Comparison of ENCODE assay signal across 29 cellular contexts in the genomic region with DNA sequence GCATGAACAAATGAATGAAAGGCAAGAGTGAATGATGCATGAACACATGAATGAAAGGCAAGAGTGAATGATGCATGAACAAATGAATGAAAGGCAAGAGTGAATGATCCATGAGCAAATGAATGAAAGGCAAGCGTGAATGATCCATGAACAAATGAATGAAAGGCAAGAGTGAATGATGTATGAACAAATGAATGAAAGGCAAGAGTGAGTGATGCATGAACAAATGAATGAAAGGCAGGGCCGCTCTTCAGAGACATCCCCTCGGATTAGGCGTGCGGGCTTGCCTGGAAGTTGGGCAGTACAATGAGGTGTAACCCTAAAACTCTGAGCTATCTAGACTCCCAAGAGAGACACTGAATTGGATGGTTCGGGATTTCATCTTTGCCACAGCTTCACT. TPM values are rescaled to one million over a fixed set of nuclear protein-coding genes. Genes with fewer than 3 reads are reported as not detected.
DNase-seq lines count a peak whose midpoint lies in the region; ATAC-seq, FAIRE-seq and TF ChIP-seq lines count a peak whose summit lies in the region.
"Had no signal": no experiment of that assay in that cellular context is flagged by ENCODE, and none has a peak within 500 bp of the region (broad histone marks: within the 10 kb centered on the region; RNA-seq: fewer than 3 reads in every experiment).

No MANE protein-coding gene starts in this region.

- POLR2A ChIA-PET in naive thymus-derived CD4-positive, alpha-beta T cell (lab: Charles Lee) = interaction anchor here (1.2 kb wide), 1 partner anchor 72 kb away, joined by 3 read pairs; no protein-coding TSS in a partner anchor

- H3K4me1 Mint-ChIP-seq in stimulated activated naive CD8-positive, alpha-beta T cell treated with anti-CD3 and anti-CD28 coated beads, Interleukin-15, Interleukin-2, amounts not matched to agents 100 ng/mL and 50 ng/mL, for 24 hours (ENCODE audit: low read depth) = peaks cover 25% of the 10 kb centered on the region
- H3K4me1 Mint-ChIP-seq in stimulated activated naive CD8-positive, alpha-beta T cell treated with anti-CD3 and anti-CD28 coated beads, Interleukin-15, amount 100 ng/mL, for 72 hours = peaks cover 41% of the 10 kb centered on the region
- peaks cover 13% of the 10 kb centered on the region for H3K4me1 Mint-ChIP-seq in astrocyte (ENCODE audit: low read depth, unreplicated experiment)
- peaks cover 20 to 36% (median 30%) of the 10 kb centered on the region in 7 donors for H3K4me1 Mint-ChIP-seq in naive thymus-derived CD4-positive, alpha-beta T cell
- peaks cover 19% of the 10 kb centered on the region for H3K4me1 Mint-ChIP-seq in type B pancreatic cell (ENCODE audit: unreplicated experiment)

- 95 to 96% (median 95%) methylated on average over 6 of the region's 6 CpGs for WGBS in small intestine, 3 donors

- H3K4me3 Mint-ChIP-seq in stimulated activated naive CD8-positive, alpha-beta T cell treated with anti-CD3 and anti-CD28 coated beads, Interleukin-15, Interleukin-2, amounts not matched to agents 100 ng/mL and 50 ng/mL, for 24 hours = no peak overlapping the region
- no peak overlapping the region for H3K4me3 Mint-ChIP-seq in stimulated activated naive CD8-positive, alpha-beta T cell treated with anti-CD3 and anti-CD28 coated beads, Interleukin-15, amount 100 ng/mL, for 72 hours
- H3K4me3 Mint-ChIP-seq in astrocyte (ENCODE audit: unreplicated experiment) = no peak overlapping the region
- H3K4me3 Mint-ChIP-seq in naive thymus-derived CD4-positive, alpha-beta T cell = peak overlapping the region in 3 of 10 donors; percentile 23 to 35 (median 29)
- H3K4me3 Mint-ChIP-seq in type B pancreatic cell = peak overlapping the region; percentile 72

- peaks cover 5% of the 10 kb centered on the region for H3K36me3 Mint-ChIP-seq in stimulated activated naive CD8-positive, alpha-beta T cell treated with anti-CD3 and anti-CD28 coated beads, Interleukin-15, Interleukin-2, amounts not matched to agents 100 ng/mL and 50 ng/mL, for 24 hours (ENCODE audit: low read depth)
- H3K36me3 Mint-ChIP-seq in astrocyte (ENCODE audit: low read depth, unreplicated experiment) (peaks cover 3% of the 10 kb centered on the region), type B pancreatic cell (peaks cover 22% of the 10 kb centered on the region)
- peaks cover 0 to 8% (median 0%) of the 10 kb centered on the region in 5 donors for H3K36me3 Mint-ChIP-seq in naive thymus-derived CD4-positive, alpha-beta T cell

- CTCF ChIA-PET in naive thymus-derived CD4-positive, alpha-beta T cell (lab: Charles Lee) = no interaction called here

- DNase-seq in stimulated activated naive CD8-positive, alpha-beta T cell treated with anti-CD3 and anti-CD28 coated beads, Interleukin-15, amount 100 ng/mL, for 72 hours = no peak
- DNase-seq in astrocyte (ENCODE audit: low read depth) (no peak), type B pancreatic cell (ENCODE audit: extremely low spot score, unreplicated experiment) (no peak), NCI-H2196 (lab: John Stamatoyannopoulos, UW; ENCODE audit: unreplicated experiment) (no peak), small intestine (no peak), EL (no peak)
- DNase-seq in naive thymus-derived CD4-positive, alpha-beta T cell = no peak
- DNase-seq: activated CD4-positive, alpha-beta T cell treated with anti-CD3 and anti-CD28 coated beads for 4 hours; activated CD8-positive, alpha-beta memory T cell treated with anti-CD3 and anti-CD28 coated beads for 24 hours; activated naive CD4-positive, alpha-beta T cell; activated T-cell treated with anti-CD3 and anti-CD28 coated beads, Interleukin-2, amount 50 U/mL, for 1 hour; CD8-positive, alpha-beta T cell; colonic mucosa; foreskin melanocyte; GDM1; GOT3; mesendoderm; NCI-H1694; NCI-H2171 treated with DMSO at 0.1 percent for 48 hours; NCI-H526; stimulated activated CD4-positive, alpha-beta T cell treated with anti-CD3 and anti-CD28 coated beads, Interleukin-4, amount 100 ng/mL, for 1 hour; stimulated activated naive B cell treated with anti-CD40 and anti-IgM and Interleukin-4, amounts not matched to agents 10 μg/mL and 1 μg/mL and 100 μg/mL, for 72 hours had no signal

- no peaks in the 10 kb centered on the region for H3K9me3 ChIP-seq in astrocyte (ENCODE audit: insufficient read depth, low read depth, low read length)
- no peaks in the 10 kb centered on the region for H3K9me3 ChIP-seq in naive thymus-derived CD4-positive, alpha-beta T cell (ENCODE audit: control insufficient read depth in 2 of 3, low read length in 3 of 3)
- no peaks in the 10 kb centered on the region for H3K9me3 ChIP-seq in small intestine (ENCODE audit: control insufficient read depth, low read depth)
- H3K9me3 ChIP-seq: colonic mucosa, esophagus muscularis mucosa, SJSA1 had no signal

- no peak overlapping the region for H3K9ac ChIP-seq in astrocyte (ENCODE audit: low read length)
- H3K9ac ChIP-seq: KMS-11 had no signal

- H3K27me3 ChIP-seq in astrocyte (ENCODE audit: insufficient read depth, low read length) (no peaks in the 10 kb centered on the region), small intestine (ENCODE audit: control insufficient read depth in 2 of 2, insufficient read depth in 2 of 2, low read length in 2 of 2) (no peaks in the 10 kb centered on the region)
- no peaks in the 10 kb centered on the region for H3K27me3 ChIP-seq in naive thymus-derived CD4-positive, alpha-beta T cell (ENCODE audit: control insufficient read depth in 2 of 2, insufficient read depth in 2 of 2, low read length in 2 of 2)
- H3K27me3 ChIP-seq: colonic mucosa, esophagus muscularis mucosa, SJSA1 had no signal

- TF ChIP-seq CTCF in astrocyte (IDR thresholded peaks at IDR 0.05; ENCODE audit: insufficient read depth, low read depth, low read length) = no peak
- no peak for TF ChIP-seq CTCF in type B pancreatic cell (conservative IDR thresholded peaks at IDR 0.05)

- no peak overlapping the region for H3K27ac ChIP-seq in astrocyte (ENCODE audit: low read depth, low read length)
- no peak overlapping the region for H3K27ac ChIP-seq in naive thymus-derived CD4-positive, alpha-beta T cell (ENCODE audit: low read depth, low read length)
- H3K27ac ChIP-seq in small intestine (ENCODE audit: low read depth in 1 of 2, low read length in 1 of 2) = no peak overlapping the region
- H3K27ac ChIP-seq: colonic mucosa, esophagus muscularis mucosa, KMS-11, SJSA1 had no signal

- H3K27ac Mint-ChIP-seq in stimulated activated naive CD8-positive, alpha-beta T cell treated with anti-CD3 and anti-CD28 coated beads, Interleukin-15, Interleukin-2, amounts not matched to agents 100 ng/mL and 50 ng/mL, for 24 hours = peak overlapping the region; percentile 8
- no peak overlapping the region for H3K27ac Mint-ChIP-seq in stimulated activated naive CD8-positive, alpha-beta T cell treated with anti-CD3 and anti-CD28 coated beads, Interleukin-15, amount 100 ng/mL, for 72 hours
- no peak overlapping the region for H3K27ac Mint-ChIP-seq in astrocyte (ENCODE audit: unreplicated experiment)
- H3K27ac Mint-ChIP-seq in naive thymus-derived CD4-positive, alpha-beta T cell = peak overlapping the region in 5 of 9 donors; percentile 23 to 78 (median 52)
- peak overlapping the region; percentile 68 for H3K27ac Mint-ChIP-seq in type B pancreatic cell
- H3K27ac Mint-ChIP-seq: stimulated activated naive B cell treated with anti-CD40 and anti-IgM and Interleukin-4, amounts not matched to agents 10 μg/mL and 1 μg/mL and 100 μg/mL, for 72 hours had no signal

- H3K36me3 ChIP-seq in astrocyte (ENCODE audit: insufficient read depth, low read length) (peaks cover 2% of the 10 kb centered on the region), small intestine (ENCODE audit: control insufficient read depth in 2 of 2, insufficient read depth in 2 of 2, low read length in 2 of 2) (no peaks in the 10 kb centered on the region)
- H3K36me3 ChIP-seq in naive thymus-derived CD4-positive, alpha-beta T cell (ENCODE audit: control insufficient read depth in 2 of 3, insufficient read depth in 3 of 3, low read length in 3 of 3) = no peaks in the 10 kb centered on the region
- H3K36me3 ChIP-seq: colonic mucosa had no signal

- peaks cover 65% of the 10 kb centered on the region for H4K20me1 ChIP-seq in astrocyte (ENCODE audit: insufficient read depth, low read length)

- no peak for ATAC-seq in stimulated activated naive CD8-positive, alpha-beta T cell treated with anti-CD3 and anti-CD28 coated beads, Interleukin-15, amount 100 ng/mL, for 72 hours
- no peak for ATAC-seq in naive thymus-derived CD4-positive, alpha-beta T cell
- ATAC-seq: CD8-positive, alpha-beta T cell; stimulated activated naive B cell treated with anti-CD40 and anti-IgM and Interleukin-4, amounts not matched to agents 10 μg/mL and 1 μg/mL and 100 μg/mL, for 72 hours had no signal

- no peak overlapping the region for H2AFZ ChIP-seq in astrocyte (ENCODE audit: low read depth, low read length)

- H3K9me3 Mint-ChIP-seq in stimulated activated naive CD8-positive, alpha-beta T cell treated with anti-CD3 and anti-CD28 coated beads, Interleukin-15, Interleukin-2, amounts not matched to agents 100 ng/mL and 50 ng/mL, for 24 hours = no peaks in the 10 kb centered on the region
- H3K9me3 Mint-ChIP-seq in stimulated activated naive CD8-positive, alpha-beta T cell treated with anti-CD3 and anti-CD28 coated beads, Interleukin-15, amount 100 ng/mL, for 72 hours = no peaks in the 10 kb centered on the region
- H3K9me3 Mint-ChIP-seq in astrocyte (ENCODE audit: unreplicated experiment) = no peaks in the 10 kb centered on the region
- no peaks in the 10 kb centered on the region for H3K9me3 Mint-ChIP-seq in naive thymus-derived CD4-positive, alpha-beta T cell
- no peaks in the 10 kb centered on the region for H3K9me3 Mint-ChIP-seq in type B pancreatic cell
- H3K9me3 Mint-ChIP-seq: CD8-positive, alpha-beta T cell; stimulated activated naive B cell treated with anti-CD40 and anti-IgM and Interleukin-4, amounts not matched to agents 10 μg/mL and 1 μg/mL and 100 μg/mL, for 72 hours had no signal

- H3K4me3 ChIP-seq in astrocyte (ENCODE audit: insufficient read depth, low read depth, low read length) = no peak overlapping the region
- no peak overlapping the region for H3K4me3 ChIP-seq in naive thymus-derived CD4-positive, alpha-beta T cell (ENCODE audit: low read length)
- no peak overlapping the region for H3K4me3 ChIP-seq in small intestine (ENCODE audit: low read depth in 1 of 2, low read length in 2 of 2)
- H3K4me3 ChIP-seq: colonic mucosa, esophagus muscularis mucosa, SJSA1 had no signal

- intact Hi-C loops in naive thymus-derived CD4-positive, alpha-beta T cell (cut with micrococcal nuclease) = loop anchor here in 1 of 2 donors (5.0 kb wide), 1 partner anchor 1828 kb away; the partner anchor contains the start of gene FAM193A

- H3K79me2 ChIP-seq in astrocyte (ENCODE audit: insufficient read depth, low read length) = peaks cover 79% of the 10 kb centered on the region

- no peaks in the 10 kb centered on the region for H3K27me3 Mint-ChIP-seq in stimulated activated naive CD8-positive, alpha-beta T cell treated with anti-CD3 and anti-CD28 coated beads, Interleukin-15, Interleukin-2, amounts not matched to agents 100 ng/mL and 50 ng/mL, for 24 hours
- no peaks in the 10 kb centered on the region for H3K27me3 Mint-ChIP-seq in stimulated activated naive CD8-positive, alpha-beta T cell treated with anti-CD3 and anti-CD28 coated beads, Interleukin-15, amount 100 ng/mL, for 72 hours
- H3K27me3 Mint-ChIP-seq in astrocyte (ENCODE audit: low read depth, unreplicated experiment) (no peaks in the 10 kb centered on the region), type B pancreatic cell (no peaks in the 10 kb centered on the region)
- H3K27me3 Mint-ChIP-seq in naive thymus-derived CD4-positive, alpha-beta T cell = no peaks in the 10 kb centered on the region
- H3K27me3 Mint-ChIP-seq: stimulated activated naive B cell treated with anti-CD40 and anti-IgM and Interleukin-4, amounts not matched to agents 10 μg/mL and 1 μg/mL and 100 μg/mL, for 72 hours had no signal

- H3K4me1 ChIP-seq in astrocyte (ENCODE audit: insufficient read depth, low read length) = peaks cover 10% of the 10 kb centered on the region
- peaks cover 9 to 11% of the 10 kb centered on the region in 2 donors for H3K4me1 ChIP-seq in naive thymus-derived CD4-positive, alpha-beta T cell (ENCODE audit: control insufficient read depth in 2 of 2, insufficient read depth in 2 of 2, low read length in 2 of 2)
- H3K4me1 ChIP-seq in small intestine (ENCODE audit: control insufficient read depth in 2 of 2, insufficient read depth in 1 of 2, low read depth in 1 of 2, low read length in 1 of 2) = peaks cover 0 to 5% of the 10 kb centered on the region in 2 donors
- H3K4me1 ChIP-seq: SJSA1 had no signal

- FAIRE-seq in astrocyte (lab: Jason Lieb, UNC) (no peak), small intestine (lab: Jason Lieb, UNC) (no peak)
- FAIRE-seq: bronchial epithelial cell, HTR-8/SVneo, RCC 7860 had no signal

- peak overlapping the region; percentile 23 for H3K4me2 ChIP-seq in astrocyte (ENCODE audit: low read length)
- H3K4me2 ChIP-seq: KMS-11 had no signal

RNA-seq across cellular contexts. Expression of gene PCGF3, which starts 3.7 kb away (rescaled TPM):
- 61.1 and 65.7 TPM in 2 replicates for total RNA-seq in astrocyte
- 10 to 100 TPM; 32.7 to 66.8 (median 42.3) TPM for total RNA-seq in naive thymus-derived CD4-positive, alpha-beta T cell
- polyA plus RNA-seq in naive thymus-derived CD4-positive, alpha-beta T cell = 1 to 10 TPM; 3.8 to 5.7 TPM
- 64.3 and 66.7 TPM in 2 replicates for total RNA-seq in type B pancreatic cell (ENCODE audit: low replicate concordance)
- polyA plus RNA-seq in small intestine = 10 to 100 TPM; 27.3 to 71.6 (median 40.6) TPM

RNA-seq across cellular contexts. Expression of gene SLC49A3, which starts 20.4 kb away (rescaled TPM):
- 6.2 and 9.2 TPM in 2 replicates for total RNA-seq in astrocyte
- 1 to 10 TPM in 2 of 5 experiments, under 1 TPM in 3; 0.80 to 9.4 (median 0.92) TPM for total RNA-seq in naive thymus-derived CD4-positive, alpha-beta T cell
- polyA plus RNA-seq in naive thymus-derived CD4-positive, alpha-beta T cell = not detected
- total RNA-seq in type B pancreatic cell (ENCODE audit: low replicate concordance) = 2.5 and 3.3 TPM in 2 replicates
- 1 to 10 TPM; 3.4 to 7.8 (median 3.5) TPM for polyA plus RNA-seq in small intestine
- total RNA-seq: SJSA1 had no signal

RNA-seq across cellular contexts. Expression of gene MYL5, which starts 35.0 kb away (rescaled TPM):
- total RNA-seq in astrocyte (17.5 and 21.9 TPM in 2 replicates), type B pancreatic cell (ENCODE audit: low replicate concordance) (20.2 and 21.3 TPM in 2 replicates)
- total RNA-seq in naive thymus-derived CD4-positive, alpha-beta T cell = 10 to 100 TPM; 19.9 to 32.7 (median 23.8) TPM
- polyA plus RNA-seq in naive thymus-derived CD4-positive, alpha-beta T cell = 1 to 10 TPM; 5.8 to 7.1 TPM
- polyA plus RNA-seq in small intestine = 100 to 1,000 TPM in 2 of 3 donors, 10 to 100 TPM in 1; 36.1 to 316 (median 266) TPM

RNA-seq across cellular contexts. Expression of gene ATP5ME, which starts 35.3 kb away (rescaled TPM):
- total RNA-seq in astrocyte (255 and 263 TPM in 2 replicates), type B pancreatic cell (ENCODE audit: low replicate concordance) (285 and 363 TPM in 2 replicates)
- total RNA-seq in naive thymus-derived CD4-positive, alpha-beta T cell = 100 to 1,000 TPM; 115 to 183 (median 123) TPM
- polyA plus RNA-seq in naive thymus-derived CD4-positive, alpha-beta T cell = 100 to 1,000 TPM; 306 to 404 TPM
- 1,000 to 10,000 TPM in 1 of 3 donors, 100 to 1,000 TPM in 2; 806 to 1,305 (median 980) TPM for polyA plus RNA-seq in small intestine

Comparison
In these comparisons a context has a peak if more than half of its experiments do, and no peak if none do; other contexts are left out.
1. H3K27ac Mint-ChIP-seq: peak in stimulated activated naive CD8-positive, alpha-beta T cell treated with anti-CD3 and anti-CD28 coated beads, Interleukin-15, Interleukin-2, amounts not matched to agents 100 ng/mL and 50 ng/mL, for 24 hours (single experiment), naive thymus-derived CD4-positive, alpha-beta T cell (5 of 9) and type B pancreatic cell (single experiment); none in stimulated activated naive CD8-positive, alpha-beta T cell treated with anti-CD3 and anti-CD28 coated beads, Interleukin-15, amount 100 ng/mL, for 72 hours (0 of 2) and astrocyte (single experiment).